ENCODE assay signal across 1 cellular context in genomic region chr3:120348981-120349818, GRCh38.
TF ChIP-seq lines count a peak whose summit lies in the region.

LRRC58 (minus strand) TSS chr3:120349354; CDS start chr3:120349243, 111 bp downstream.

TF ChIP-seq in K562, 482 proteins besides CTCF, POLR2A, EP300 and RAD21 (continued from another document and continues in another):
- TF ChIP-seq UBTF (IDR thresholded peaks at IDR 0.05; ENCODE audit: borderline replicate concordance in 1 of 2, low read depth in 2 of 2, low read length in 2 of 2): peak in 1 of 2 experiments; percentile 77; a peak in 1 of 4 replicates
- peak; percentile 93 for TF ChIP-seq MITF (IDR thresholded peaks at IDR 0.05)
- peak; percentile 74 for TF ChIP-seq EP400 (IDR thresholded peaks at IDR 0.05)
- TF ChIP-seq TEAD1 (CRISPR knock-in tag; IDR thresholded peaks at IDR 0.05): peak in 1 of 2 experiments; percentile 35; a peak in 1 of 4 replicates
- peak; percentile 98 for TF ChIP-seq ZBTB1 (CRISPR knock-in tag; IDR thresholded peaks at IDR 0.05; ENCODE audit: borderline replicate concordance, low read depth)
- TF ChIP-seq ID3 (CRISPR knock-in tag; IDR thresholded peaks at IDR 0.05): no peak
- no peak for TF ChIP-seq ID3 (tag; IDR thresholded peaks at IDR 0.05)
- TF ChIP-seq C11orf30 (IDR thresholded peaks at IDR 0.05; ENCODE audit: low read depth): peak; percentile 15; the same call in 1 of the 2 replicates
- peak; percentile 66 for TF ChIP-seq TBP (optimal IDR thresholded peaks at IDR 0.05; ENCODE audit: low read depth, low read length)
- TF ChIP-seq RBM22 (IDR thresholded peaks at IDR 0.05; ENCODE audit: low read depth, low read length, poor library complexity, severe bottlenecking): peak; percentile 31
- TF ChIP-seq FIP1L1 (IDR thresholded peaks at IDR 0.05; ENCODE audit: low read depth, low read length, poor library complexity, severe bottlenecking): peak; percentile 72
- no peak for TF ChIP-seq FOXM1 (IDR thresholded peaks at IDR 0.05; ENCODE audit: low read depth)
- peak; percentile 65; the same call in 1 of the 2 replicates for TF ChIP-seq FOXM1 (CRISPR knock-in tag; IDR thresholded peaks at IDR 0.05; ENCODE audit: low read depth)
- 0 out of 2 replicates have a peak, but pooled peaks have one; percentile 25 for TF ChIP-seq ZNF134 (CRISPR knock-in tag; conservative IDR thresholded peaks at IDR 0.05)
- TF ChIP-seq SOX6 (IDR thresholded peaks at IDR 0.05): peak; percentile 39; the same call in 1 of the 2 replicates
- TF ChIP-seq ZNF561 (CRISPR knock-in tag; conservative IDR thresholded peaks at IDR 0.05): no peak
- TF ChIP-seq RBM25 (IDR thresholded peaks at IDR 0.05; ENCODE audit: low read depth, low read length, severe bottlenecking): peak; percentile 8
- TF ChIP-seq E4F1 (CRISPR knock-in tag; IDR thresholded peaks at IDR 0.05; ENCODE audit: borderline replicate concordance): no peak
- peak; percentile 64 for TF ChIP-seq CREB1 (IDR thresholded peaks at IDR 0.05)
- TF ChIP-seq CREB1 (CRISPR knock-in tag; IDR thresholded peaks at IDR 0.05): peak; percentile 67
- TF ChIP-seq NCOA4 (IDR thresholded peaks at IDR 0.05; ENCODE audit: partially characterized antibody): no peak
- TF ChIP-seq ZNF280B (CRISPR knock-in tag; IDR thresholded peaks at IDR 0.05): no peak
- peak; percentile 61; the same call in 1 of the 2 replicates for TF ChIP-seq SMAD4 (CRISPR knock-in tag; conservative IDR thresholded peaks at IDR 0.05)
- peak; percentile 74 for TF ChIP-seq MTA3 (IDR thresholded peaks at IDR 0.05; ENCODE audit: borderline replicate concordance)
- TF ChIP-seq TOE1 (IDR thresholded peaks at IDR 0.05; ENCODE audit: borderline replicate concordance): peak; percentile 66; the same call in 1 of the 2 replicates
- no peak for TF ChIP-seq TOE1 (CRISPR knock-in tag; IDR thresholded peaks at IDR 0.05; ENCODE audit: borderline replicate concordance, low read depth)
- TF ChIP-seq NR2C1 (IDR thresholded peaks at IDR 0.05): peak; percentile 69
- TF ChIP-seq NR2C1 (tag; IDR thresholded peaks at IDR 0.05): peak; percentile 73
- no peak for TF ChIP-seq MCM5 (IDR thresholded peaks at IDR 0.05; ENCODE audit: low read depth)
- TF ChIP-seq ZNF592 (IDR thresholded peaks at IDR 0.05): peak; percentile 75
- peak; percentile 42; the same call in 1 of the 2 replicates for TF ChIP-seq THAP12 (CRISPR knock-in tag; IDR thresholded peaks at IDR 0.05)
- no peak for TF ChIP-seq NR2F6 (CRISPR knock-in tag; IDR thresholded peaks at IDR 0.05)
- no peak for TF ChIP-seq ETV6 (IDR thresholded peaks at IDR 0.05; ENCODE audit: borderline replicate concordance in 1 of 2, low read depth in 2 of 2, low read length in 1 of 2)
- no peak for TF ChIP-seq ETV6 (CRISPR knock-in tag; IDR thresholded peaks at IDR 0.05; ENCODE audit: borderline replicate concordance)
